1 cellular context compared by ENCODE assay signal in the genomic region with DNA sequence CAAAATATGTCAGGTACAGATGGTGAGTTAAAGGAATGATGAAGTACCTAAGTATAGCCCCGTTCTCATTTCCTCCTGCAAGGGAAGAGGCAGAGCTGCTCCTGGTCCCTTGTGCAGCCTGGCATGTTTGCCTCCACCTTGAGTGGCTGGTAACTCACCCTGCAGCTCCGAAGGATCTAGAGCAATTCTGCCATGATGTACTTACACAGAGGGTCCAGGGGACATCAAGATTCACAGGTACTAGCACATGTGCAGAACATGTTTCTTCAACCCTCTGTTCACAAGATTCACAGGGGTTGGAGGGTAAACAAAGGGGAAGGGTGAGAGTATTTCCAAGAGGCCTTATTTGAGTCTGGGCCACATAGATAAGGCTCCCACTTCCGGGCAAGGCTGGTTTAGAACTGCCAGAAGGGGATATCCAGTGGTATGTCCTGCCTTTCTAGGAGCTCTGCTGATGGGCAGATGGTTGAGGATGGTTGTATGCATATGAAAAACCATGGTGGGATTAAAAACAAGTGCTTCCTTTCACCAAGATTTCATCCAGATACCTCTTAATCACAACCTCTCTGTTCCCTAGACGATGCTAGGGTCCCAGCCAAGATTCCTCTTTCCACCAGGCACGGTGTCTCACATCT.
A peak's percentile ranks its signal among the peaks of the same experiment; 100 is the strongest.
TF ChIP-seq lines count a peak whose summit lies in the region.

No MANE protein-coding gene starts in this region.

TF ChIP-seq in K562, 482 proteins besides CTCF, POLR2A, EP300 and RAD21 (continued from another document and continues in another):
- TF ChIP-seq, protein P1, sequence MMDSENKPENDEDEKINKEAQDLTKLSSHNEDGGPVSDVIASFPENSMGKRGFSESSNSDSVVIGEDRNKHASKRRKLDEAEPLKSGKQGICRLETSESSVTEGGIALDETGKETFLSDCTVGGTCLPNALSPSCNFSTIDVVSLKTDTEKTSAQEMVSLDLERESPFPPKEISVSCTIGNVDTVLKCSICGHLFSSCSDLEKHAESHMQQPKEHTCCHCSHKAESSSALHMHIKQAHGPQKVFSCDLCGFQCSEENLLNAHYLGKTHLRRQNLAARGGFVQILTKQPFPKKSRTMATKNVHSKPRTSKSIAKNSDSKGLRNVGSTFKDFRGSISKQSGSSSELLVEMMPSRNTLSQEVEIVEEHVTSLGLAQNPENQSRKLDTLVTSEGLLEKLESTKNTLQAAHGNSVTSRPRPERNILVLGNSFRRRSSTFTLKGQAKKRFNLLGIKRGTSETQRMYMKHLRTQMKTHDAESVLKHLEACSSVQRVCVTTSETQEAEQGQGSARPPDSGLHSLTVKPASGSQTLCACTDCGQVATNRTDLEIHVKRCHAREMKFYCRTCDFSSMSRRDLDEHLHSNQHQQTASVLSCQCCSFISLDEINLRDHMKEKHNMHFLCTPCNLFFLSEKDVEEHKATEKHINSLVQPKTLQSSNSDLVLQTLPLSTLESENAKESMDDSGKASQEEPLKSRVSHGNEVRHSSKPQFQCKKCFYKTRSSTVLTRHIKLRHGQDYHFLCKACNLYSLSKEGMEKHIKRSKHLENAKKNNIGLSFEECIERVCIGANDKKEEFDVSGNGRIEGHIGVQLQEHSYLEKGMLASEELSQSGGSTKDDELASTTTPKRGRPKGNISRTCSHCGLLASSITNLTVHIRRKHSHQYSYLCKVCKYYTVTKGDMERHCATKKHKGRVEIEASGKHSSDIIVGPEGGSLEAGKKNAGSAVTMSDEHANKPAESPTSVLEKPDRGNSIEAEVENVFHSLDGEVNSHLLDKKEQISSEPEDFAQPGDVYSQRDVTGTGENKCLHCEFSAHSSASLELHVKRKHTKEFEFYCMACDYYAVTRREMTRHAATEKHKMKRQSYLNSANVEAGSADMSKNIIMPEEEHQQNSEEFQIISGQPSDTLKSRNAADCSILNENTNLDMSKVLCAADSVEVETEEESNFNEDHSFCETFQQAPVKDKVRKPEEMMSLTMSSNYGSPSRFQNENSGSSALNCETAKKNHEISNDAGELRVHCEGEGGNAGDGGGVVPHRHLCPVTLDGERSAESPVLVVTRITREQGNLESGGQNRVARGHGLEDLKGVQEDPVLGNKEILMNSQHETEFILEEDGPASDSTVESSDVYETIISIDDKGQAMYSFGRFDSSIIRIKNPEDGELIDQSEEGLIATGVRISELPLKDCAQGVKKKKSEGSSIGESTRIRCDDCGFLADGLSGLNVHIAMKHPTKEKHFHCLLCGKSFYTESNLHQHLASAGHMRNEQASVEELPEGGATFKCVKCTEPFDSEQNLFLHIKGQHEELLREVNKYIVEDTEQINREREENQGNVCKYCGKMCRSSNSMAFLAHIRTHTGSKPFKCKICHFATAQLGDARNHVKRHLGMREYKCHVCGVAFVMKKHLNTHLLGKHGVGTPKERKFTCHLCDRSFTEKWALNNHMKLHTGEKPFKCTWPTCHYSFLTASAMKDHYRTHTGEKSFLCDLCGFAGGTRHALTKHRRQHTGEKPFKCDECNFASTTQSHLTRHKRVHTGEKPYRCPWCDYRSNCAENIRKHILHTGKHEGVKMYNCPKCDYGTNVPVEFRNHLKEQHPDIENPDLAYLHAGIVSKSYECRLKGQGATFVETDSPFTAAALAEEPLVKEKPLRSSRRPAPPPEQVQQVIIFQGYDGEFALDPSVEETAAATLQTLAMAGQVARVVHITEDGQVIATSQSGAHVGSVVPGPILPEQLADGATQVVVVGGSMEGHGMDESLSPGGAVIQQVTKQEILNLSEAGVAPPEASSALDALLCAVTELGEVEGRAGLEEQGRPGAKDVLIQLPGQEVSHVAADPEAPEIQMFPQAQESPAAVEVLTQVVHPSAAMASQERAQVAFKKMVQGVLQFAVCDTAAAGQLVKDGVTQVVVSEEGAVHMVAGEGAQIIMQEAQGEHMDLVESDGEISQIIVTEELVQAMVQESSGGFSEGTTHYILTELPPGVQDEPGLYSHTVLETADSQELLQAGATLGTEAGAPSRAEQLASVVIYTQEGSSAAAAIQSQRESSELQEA (IDR thresholded peaks at IDR 0.05; ENCODE audit: low read depth), result no peak
- TF ChIP-seq NCOA1 (IDR thresholded peaks at IDR 0.05; ENCODE audit: low read depth) (peak; percentile 76; the same call in 1 of the 2 replicates), RBFOX2 (IDR thresholded peaks at IDR 0.05; ENCODE audit: low read depth, low read length) (no peak), SMAD1 (IDR thresholded peaks at IDR 0.05; ENCODE audit: low read depth, low read length, partially characterized antibody) (no peak), ZFPM2 (CRISPR knock-in tag; IDR thresholded peaks at IDR 0.05) (no peak), PCBP2 (IDR thresholded peaks at IDR 0.05; ENCODE audit: low read depth, low read length, poor library complexity, severe bottlenecking) (no peak), NR2C2 (CRISPR knock-in tag; IDR thresholded peaks at IDR 0.05) (peak; percentile 36; the same call in 1 of the 2 replicates), NR2C2 (tag; IDR thresholded peaks at IDR 0.05) (peak; percentile 91), KAT2B (IDR thresholded peaks at IDR 0.05; ENCODE audit: low read depth, low read length) (no peak), CREBBP (IDR thresholded peaks at IDR 0.05; ENCODE audit: low read depth, low read length) (no peak), SREBF2 (CRISPR knock-in tag; IDR thresholded peaks at IDR 0.05) (no peak), MXI1 (IDR thresholded peaks at IDR 0.05; ENCODE audit: low read depth, low read length) (no peak), ZNF146 (CRISPR knock-in tag; IDR thresholded peaks at IDR 0.05; ENCODE audit: unreplicated experiment) (no peak), ZNF3 (CRISPR knock-in tag; IDR thresholded peaks at IDR 0.05) (no peak), ZNF79 (CRISPR knock-in tag; IDR thresholded peaks at IDR 0.05; ENCODE audit: low read depth) (no peak), MIER1 (IDR thresholded peaks at IDR 0.05; ENCODE audit: low read depth) (no peak), ARHGAP35 (IDR thresholded peaks at IDR 0.05; ENCODE audit: partially characterized antibody) (no peak), SPI1 (IDR thresholded peaks at IDR 0.05; ENCODE audit: borderline replicate concordance, low read depth, low read length) (peak; percentile 73), TSC22D4 (tag; IDR thresholded peaks at IDR 0.05) (no peak), FOXM1 (IDR thresholded peaks at IDR 0.05; ENCODE audit: low read depth) (peak; percentile 81), FOXM1 (CRISPR knock-in tag; IDR thresholded peaks at IDR 0.05; ENCODE audit: low read depth) (no peak), BRD4 (IDR thresholded peaks at IDR 0.05) (no peak), GABPA (tag; conservative IDR thresholded peaks at IDR 0.05; ENCODE audit: low read depth) (peak; percentile 71), ZNF239 (CRISPR knock-in tag; IDR thresholded peaks at IDR 0.05) (no peak), MTA1 (IDR thresholded peaks at IDR 0.05; ENCODE audit: borderline replicate concordance) (peak; percentile 74; the same call in 1 of the 2 replicates), ZNF398 (CRISPR knock-in tag; IDR thresholded peaks at IDR 0.05) (no peak), REST (CRISPR knock-in tag; IDR thresholded peaks at IDR 0.05; ENCODE audit: low read depth) (peak; percentile 44; the same call in 1 of the 2 replicates), PKNOX1 (IDR thresholded peaks at IDR 0.05) (peak; percentile 72), ZNF75A (CRISPR knock-in tag; IDR thresholded peaks at IDR 0.05) (0 out of 2 replicates have a peak, but pooled peaks have one; percentile 35), ZKSCAN1 (IDR thresholded peaks at IDR 0.05; ENCODE audit: low read depth, low read length) (no peak), NR4A1 (CRISPR knock-in tag; IDR thresholded peaks at IDR 0.05) (peak; percentile 66; the same call in 1 of the 2 replicates), NR4A1 (tag; IDR thresholded peaks at IDR 0.05) (no peak; the same call in 1 of the 2 replicates), NR3C1 (CRISPR knock-in tag; IDR thresholded peaks at IDR 0.05) (no peak), POU5F1 (IDR thresholded peaks at IDR 0.05; ENCODE audit: borderline replicate concordance, low read depth, low read length, partially characterized antibody) (no peak), ZNF830 (CRISPR knock-in tag; IDR thresholded peaks at IDR 0.05) (no peak), SRSF3 (IDR thresholded peaks at IDR 0.05; ENCODE audit: insufficient read depth, low read length) (no peak), STAT5A (IDR thresholded peaks at IDR 0.05; ENCODE audit: borderline replicate concordance, low read length) (peak; percentile 85), CTCFL (IDR thresholded peaks at IDR 0.05; ENCODE audit: borderline replicate concordance, insufficient read depth, low read depth, low read length, poor library complexity, severe bottlenecking) (no peak), ERF (CRISPR knock-in tag; IDR thresholded peaks at IDR 0.05) (no peak), ZNF253 (CRISPR knock-in tag; conservative IDR thresholded peaks at IDR 0.05) (no peak), DDX20 (tag; IDR thresholded peaks at IDR 0.05; ENCODE audit: low read depth) (no peak), PRMT5 (CRISPR knock-in tag; IDR thresholded peaks at IDR 0.05) (no peak), ETV5 (CRISPR knock-in tag; IDR thresholded peaks at IDR 0.05; ENCODE audit: low read depth) (peak; percentile 98)
- TF ChIP-seq, protein P2, sequence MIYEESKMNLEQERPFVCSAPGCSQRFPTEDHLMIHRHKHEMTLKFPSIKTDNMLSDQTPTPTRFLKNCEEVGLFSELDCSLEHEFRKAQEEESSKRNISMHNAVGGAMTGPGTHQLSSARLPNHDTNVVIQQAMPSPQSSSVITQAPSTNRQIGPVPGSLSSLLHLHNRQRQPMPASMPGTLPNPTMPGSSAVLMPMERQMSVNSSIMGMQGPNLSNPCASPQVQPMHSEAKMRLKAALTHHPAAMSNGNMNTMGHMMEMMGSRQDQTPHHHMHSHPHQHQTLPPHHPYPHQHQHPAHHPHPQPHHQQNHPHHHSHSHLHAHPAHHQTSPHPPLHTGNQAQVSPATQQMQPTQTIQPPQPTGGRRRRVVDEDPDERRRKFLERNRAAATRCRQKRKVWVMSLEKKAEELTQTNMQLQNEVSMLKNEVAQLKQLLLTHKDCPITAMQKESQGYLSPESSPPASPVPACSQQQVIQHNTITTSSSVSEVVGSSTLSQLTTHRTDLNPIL (CRISPR knock-in tag; IDR thresholded peaks at IDR 0.05), result no peak
- TF ChIP-seq, protein P3, sequence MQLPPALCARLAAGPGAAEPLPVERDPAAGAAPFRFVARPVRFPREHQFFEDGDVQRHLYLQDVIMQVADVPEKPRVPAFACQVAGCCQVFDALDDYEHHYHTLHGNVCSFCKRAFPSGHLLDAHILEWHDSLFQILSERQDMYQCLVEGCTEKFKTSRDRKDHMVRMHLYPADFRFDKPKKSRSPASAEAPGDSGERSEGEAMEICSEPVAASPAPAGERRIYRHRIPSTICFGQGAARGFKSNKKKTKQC (CRISPR knock-in tag; IDR thresholded peaks at IDR 0.05), result no peak
- TF ChIP-seq, protein P4, sequence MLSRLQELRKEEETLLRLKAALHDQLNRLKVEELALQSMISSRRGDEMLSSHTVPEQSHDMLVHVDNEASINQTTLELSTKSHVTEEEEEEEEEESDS (CRISPR knock-in tag; IDR thresholded peaks at IDR 0.05), result no peak
